In genomic region chr21:29821230-29821629, GRCh38 we compare ENCODE assay signal across 29 cellular contexts.
A peak's percentile ranks its signal among the peaks of the same experiment; 100 is the strongest.
DNase-seq lines count a peak whose midpoint lies in the region; TF ChIP-seq lines count a peak whose summit lies in the region.
"Had no signal": no experiment of that assay in that cellular context is flagged by ENCODE, and none has a peak within 500 bp of the region (broad histone marks: within the 10 kb centered on the region; RNA-seq: fewer than 3 reads in every experiment).

No MANE protein-coding gene starts in this region.

- no peaks in the 10 kb centered on the region for H4K20me1 ChIP-seq in neural cell (ENCODE audit: insufficient read depth)
- H4K20me1 ChIP-seq: BLaER1; BLaER1 treated with 17β-estradiol and CSF1 and Interleukin-3, amounts not matched to agents 10 nM and 100 nM had no signal

- no peaks in the 10 kb centered on the region for H3K9me3 ChIP-seq in neural cell (ENCODE audit: low read length)
- H3K9me3 ChIP-seq: A549; BE2C; BLaER1; BLaER1 treated with 17β-estradiol and CSF1 and Interleukin-3, amounts not matched to agents 10 nM and 100 nM; Caco-2 had no signal

- no peak for DNase-seq in activated T-helper 1 cell treated with anti-CD3 and anti-CD28 coated beads, Interleukin-12 subunit alpha, Interleukin-12 subunit beta, Interleukin-2, Interleukin-4 antibody, amounts not matched to agents 30 ng/mL and 10 ng/mL and 1 ng/mL, durations not matched to agents 14 hours and 24 hours and 36 hours (ENCODE audit: low spot score)
- DNase-seq: 8988T; ACHN; AML-193; BE2C; C1 segment of cervical spinal cord; Caco-2; Calu3; CD4-positive, alpha-beta memory T cell; CD4-positive, alpha-beta T cell; CD4-positive, CD25-positive, alpha-beta regulatory T cell; CD8-positive, alpha-beta memory T cell; CD8-positive, alpha-beta T cell; COR-L47; DMS 273 treated with DMSO at 0.1 percent for 48 hours; DMS153; DMS53; DMS79; DMS79 treated with DMSO at 0.1 percent for 48 hours; DND-41; EL had no signal

- no peaks in the 10 kb centered on the region for H3F3A ChIP-seq in neural cell (ENCODE audit: insufficient read depth, low read length, poor library complexity, severe bottlenecking)

- H3K4me3 ChIP-seq in neural cell (ENCODE audit: low read length): no peak overlapping the region
- H3K4me3 ChIP-seq: A549; BLaER1; BLaER1 treated with 17β-estradiol and CSF1 and Interleukin-3, amounts not matched to agents 10 nM and 100 nM had no signal

- H3K27me3 Mint-ChIP-seq in activated T-helper 1 cell treated with anti-CD3 and anti-CD28 coated beads, Interleukin-12 subunit alpha, Interleukin-12 subunit beta, Interleukin-2, Interleukin-4 antibody, amounts not matched to agents 30 ng/mL and 10 ng/mL and 1 ng/mL, durations not matched to agents 14 hours and 24 hours and 36 hours (ENCODE audit: insufficient read depth): peaks cover 1% of the 10 kb centered on the region
- H3K27me3 Mint-ChIP-seq: B cell; CD4-positive, alpha-beta memory T cell; CD4-positive, CD25-positive, alpha-beta regulatory T cell; CD8-positive, alpha-beta memory T cell had no signal

- no peak overlapping the region for H2AFZ ChIP-seq in neural cell (ENCODE audit: low read depth, low read length)

- no peaks in the 10 kb centered on the region for H3K9me2 ChIP-seq in neural cell (ENCODE audit: insufficient read depth, low read length)

- intact Hi-C loops in activated T-helper 1 cell treated with anti-CD3 and anti-CD28 coated beads, Interleukin-12 subunit alpha, Interleukin-12 subunit beta, Interleukin-2, Interleukin-4 antibody, amounts not matched to agents 30 ng/mL and 10 ng/mL and 1 ng/mL, durations not matched to agents 14 hours and 24 hours and 36 hours (cut with micrococcal nuclease): no loop called here

- TF ChIP-seq EP300 in neural cell (conservative IDR thresholded peaks at IDR 0.05; ENCODE audit: poor library complexity, severe bottlenecking): peak; percentile 96

- no peak overlapping the region for H3K4me3 Mint-ChIP-seq in activated T-helper 1 cell treated with anti-CD3 and anti-CD28 coated beads, Interleukin-12 subunit alpha, Interleukin-12 subunit beta, Interleukin-2, Interleukin-4 antibody, amounts not matched to agents 30 ng/mL and 10 ng/mL and 1 ng/mL, durations not matched to agents 14 hours and 24 hours and 36 hours
- H3K4me3 Mint-ChIP-seq: B cell; CD14-positive monocyte; CD4-positive, alpha-beta memory T cell; CD4-positive, alpha-beta T cell; CD4-positive, CD25-positive, alpha-beta regulatory T cell; CD8-positive, alpha-beta memory T cell; CD8-positive, alpha-beta T cell had no signal

- no peak for TF ChIP-seq CTCF in neural cell (IDR thresholded peaks at IDR 0.05; ENCODE audit: poor library complexity, severe bottlenecking)

- no peak overlapping the region for H3K27ac Mint-ChIP-seq in activated T-helper 1 cell treated with anti-CD3 and anti-CD28 coated beads, Interleukin-12 subunit alpha, Interleukin-12 subunit beta, Interleukin-2, Interleukin-4 antibody, amounts not matched to agents 30 ng/mL and 10 ng/mL and 1 ng/mL, durations not matched to agents 14 hours and 24 hours and 36 hours
- H3K27ac Mint-ChIP-seq: B cell; CD14-positive monocyte; CD4-positive, alpha-beta memory T cell; CD4-positive, alpha-beta T cell; CD4-positive, CD25-positive, alpha-beta regulatory T cell; CD8-positive, alpha-beta memory T cell; CD8-positive, alpha-beta T cell had no signal

- H3K36me3 ChIP-seq in neural cell (ENCODE audit: insufficient read depth, low read length): no peaks in the 10 kb centered on the region
- H3K36me3 ChIP-seq: BE2C; BLaER1; BLaER1 treated with 17β-estradiol and CSF1 and Interleukin-3, amounts not matched to agents 10 nM and 100 nM had no signal

- H3K4me1 Mint-ChIP-seq in activated T-helper 1 cell treated with anti-CD3 and anti-CD28 coated beads, Interleukin-12 subunit alpha, Interleukin-12 subunit beta, Interleukin-2, Interleukin-4 antibody, amounts not matched to agents 30 ng/mL and 10 ng/mL and 1 ng/mL, durations not matched to agents 14 hours and 24 hours and 36 hours (ENCODE audit: low read depth): no peaks in the 10 kb centered on the region
- H3K4me1 Mint-ChIP-seq: B cell; CD14-positive monocyte; CD4-positive, alpha-beta memory T cell; CD4-positive, CD25-positive, alpha-beta regulatory T cell; CD8-positive, alpha-beta memory T cell had no signal

- H3K9ac ChIP-seq in neural cell (ENCODE audit: low read length): no peak overlapping the region
- H3K9ac ChIP-seq: BLaER1; BLaER1 treated with 17β-estradiol and CSF1 and Interleukin-3, amounts not matched to agents 10 nM and 100 nM had no signal

- H3K27me3 ChIP-seq in neural cell (ENCODE audit: insufficient read depth, low read depth, low read length): no peaks in the 10 kb centered on the region
- H3K27me3 ChIP-seq: BE2C; BLaER1; BLaER1 treated with 17β-estradiol and CSF1 and Interleukin-3, amounts not matched to agents 10 nM and 100 nM had no signal

- TF ChIP-seq RAD21 in neural cell (conservative IDR thresholded peaks at IDR 0.05): no peak

- H3K27ac ChIP-seq in neural cell (ENCODE audit: low read length): no peak overlapping the region
- H3K27ac ChIP-seq: 22Rv1; A549; BLaER1; BLaER1 treated with 17β-estradiol and CSF1 and Interleukin-3, amounts not matched to agents 10 nM and 100 nM; C4-2B had no signal

- no peaks in the 10 kb centered on the region for H3K79me2 ChIP-seq in neural cell (replicated peaks; ENCODE audit: insufficient read depth, low read length)

- H3K9me3 Mint-ChIP-seq in activated T-helper 1 cell treated with anti-CD3 and anti-CD28 coated beads, Interleukin-12 subunit alpha, Interleukin-12 subunit beta, Interleukin-2, Interleukin-4 antibody, amounts not matched to agents 30 ng/mL and 10 ng/mL and 1 ng/mL, durations not matched to agents 14 hours and 24 hours and 36 hours: no peaks in the 10 kb centered on the region
- H3K9me3 Mint-ChIP-seq: CD14-positive monocyte; CD4-positive, alpha-beta memory T cell; CD4-positive, alpha-beta T cell; CD4-positive, CD25-positive, alpha-beta regulatory T cell; CD8-positive, alpha-beta T cell had no signal

- no peaks in the 10 kb centered on the region for H3K36me3 Mint-ChIP-seq in activated T-helper 1 cell treated with anti-CD3 and anti-CD28 coated beads, Interleukin-12 subunit alpha, Interleukin-12 subunit beta, Interleukin-2, Interleukin-4 antibody, amounts not matched to agents 30 ng/mL and 10 ng/mL and 1 ng/mL, durations not matched to agents 14 hours and 24 hours and 36 hours (ENCODE audit: low read depth)
- H3K36me3 Mint-ChIP-seq: CD14-positive monocyte; CD4-positive, alpha-beta memory T cell; CD4-positive, CD25-positive, alpha-beta regulatory T cell; CD8-positive, alpha-beta memory T cell; CD8-positive, alpha-beta T cell had no signal

- no peak overlapping the region for H3K4me2 ChIP-seq in neural cell (ENCODE audit: low read length)
- H3K4me2 ChIP-seq: A549; BLaER1; BLaER1 treated with 17β-estradiol and CSF1 and Interleukin-3, amounts not matched to agents 10 nM and 100 nM had no signal

TF ChIP-seq in neural cell, 6 proteins besides CTCF, POLR2A, EP300 and RAD21:
- TF ChIP-seq MXI1 (conservative IDR thresholded peaks at IDR 0.05; ENCODE audit: poor library complexity, severe bottlenecking): peak; percentile 31
- no peak for TF ChIP-seq EZH2 (IDR thresholded peaks at IDR 0.05; ENCODE audit: borderline replicate concordance, insufficient read depth, low read length, poor library complexity, severe bottlenecking)
- TF ChIP-seq SMC3 (conservative IDR thresholded peaks at IDR 0.05; ENCODE audit: poor library complexity): no peak
- peak; percentile 84 for TF ChIP-seq POLR2AphosphoS5 (IDR thresholded peaks at IDR 0.05)
- no peak for TF ChIP-seq REST (IDR thresholded peaks at IDR 0.05; ENCODE audit: borderline replicate concordance)
